Comparison of ENCODE assay signal across 31 cellular contexts in genomic region chr3:5616873-5617272, GRCh38.
"Had no signal": no experiment of that assay in that cellular context is flagged by ENCODE, and none has a peak within 500 bp of the region (broad histone marks: within the 10 kb centered on the region; RNA-seq: fewer than 3 reads in every experiment).

No MANE protein-coding gene starts in this region.

- H3K36me3 ChIP-seq: ascending aorta, brain microvascular endothelial cell, left lung, lower lobe of right lung, pancreas, prostate gland, thoracic aorta, upper lobe of left lung had no signal

- DNase-seq: activated CD4-positive, alpha-beta T cell treated with anti-CD3 and anti-CD28 coated beads for 4 hours; activated CD4-positive, alpha-beta T cell treated with anti-CD3 and anti-CD28 coated beads, Interleukin-2, amount 50 U/mL, for 4 hours; activated effector memory CD4-positive, alpha-beta T cell treated with anti-CD3 and anti-CD28 coated beads, Interleukin-2, amount 50 U/mL, for 16 hours; activated naive CD4-positive, alpha-beta T cell treated with anti-CD3 and anti-CD28 coated beads for 36 hours; activated naive CD8-positive, alpha-beta T cell treated with anti-CD3 and anti-CD28 coated beads, Interleukin-2, amount 10 ng/mL, durations not matched to agents 7 days and 5 days; brain microvascular endothelial cell; dorsolateral prefrontal cortex; effector memory CD4-positive, alpha-beta T cell; kidney glomerular epithelial cell; left lung; lower lobe of right lung; mesenchymal stem cell; naive thymus-derived CD8-positive, alpha-beta T cell; nucleus accumbens; pancreas; retina; stimulated activated CD4-positive, alpha-beta T cell treated with anti-CD3 and anti-CD28 coated beads, Interleukin-12 subunit alpha, Interleukin-12 subunit beta, amount 100 ng/mL, for 4 hours; stimulated activated CD4-positive, alpha-beta T cell treated with anti-CD3 and anti-CD28 coated beads, Interleukin-4, amount 100 ng/mL, for 1 hour; upper lobe of left lung had no signal

- H3K4me3 ChIP-seq: ascending aorta, coronary artery, dorsolateral prefrontal cortex, left lung, lower lobe of right lung, pancreas, prostate gland, skin epidermis, thoracic aorta, upper lobe of left lung had no signal

- H3K4me1 ChIP-seq: ascending aorta, left lung, lower lobe of right lung, pancreas, prostate gland, upper lobe of left lung had no signal

- H3K27ac Mint-ChIP-seq: activated naive CD4-positive, alpha-beta T cell treated with anti-CD3 and anti-CD28 coated beads for 36 hours; activated naive CD8-positive, alpha-beta T cell treated with anti-CD3 and anti-CD28 coated beads, Interleukin-2, amount 10 ng/mL, durations not matched to agents 7 days and 5 days; activated T-helper 1 cell treated with anti-CD3 and anti-CD28 coated beads, Interleukin-12 subunit alpha, Interleukin-12 subunit beta, Interleukin-2, Interleukin-4 antibody, amounts not matched to agents 30 ng/mL and 10 ng/mL and 1 ng/mL, durations not matched to agents 14 hours and 24 hours and 36 hours; naive thymus-derived CD8-positive, alpha-beta T cell; stimulated activated naive CD8-positive, alpha-beta T cell treated with anti-CD3 and anti-CD28 coated beads, Interleukin-15, Interleukin-2, amounts not matched to agents 100 ng/mL and 50 ng/mL, for 24 hours had no signal

- ATAC-seq: left lung; lower lobe of right lung; naive thymus-derived CD8-positive, alpha-beta T cell; pancreas; sciatic nerve had no signal

- FAIRE-seq: frontal cortex, pancreas, TTC549 had no signal

- H3K4me3 Mint-ChIP-seq: activated naive CD4-positive, alpha-beta T cell treated with anti-CD3 and anti-CD28 coated beads for 36 hours; activated naive CD8-positive, alpha-beta T cell treated with anti-CD3 and anti-CD28 coated beads, Interleukin-2, amount 10 ng/mL, durations not matched to agents 7 days and 5 days; activated T-helper 1 cell treated with anti-CD3 and anti-CD28 coated beads, Interleukin-12 subunit alpha, Interleukin-12 subunit beta, Interleukin-2, Interleukin-4 antibody, amounts not matched to agents 30 ng/mL and 10 ng/mL and 1 ng/mL, durations not matched to agents 14 hours and 24 hours and 36 hours; naive thymus-derived CD8-positive, alpha-beta T cell; neural crest cell; stimulated activated naive CD8-positive, alpha-beta T cell treated with anti-CD3 and anti-CD28 coated beads, Interleukin-15, Interleukin-2, amounts not matched to agents 100 ng/mL and 50 ng/mL, for 24 hours had no signal

- H3K27ac ChIP-seq: ascending aorta, brain microvascular endothelial cell, coronary artery, dorsolateral prefrontal cortex, left lung, lower lobe of right lung, pancreas, prostate gland, skin epidermis, thoracic aorta, upper lobe of left lung, VCaP had no signal

- H3K9me3 ChIP-seq: ascending aorta, lower lobe of right lung, pancreas, prostate gland, thoracic aorta, upper lobe of left lung had no signal

- H3K9me3 Mint-ChIP-seq: activated naive CD4-positive, alpha-beta T cell treated with anti-CD3 and anti-CD28 coated beads for 36 hours; activated naive CD8-positive, alpha-beta T cell treated with anti-CD3 and anti-CD28 coated beads, Interleukin-2, amount 10 ng/mL, durations not matched to agents 7 days and 5 days; activated T-helper 1 cell treated with anti-CD3 and anti-CD28 coated beads, Interleukin-12 subunit alpha, Interleukin-12 subunit beta, Interleukin-2, Interleukin-4 antibody, amounts not matched to agents 30 ng/mL and 10 ng/mL and 1 ng/mL, durations not matched to agents 14 hours and 24 hours and 36 hours had no signal

- H3K27me3 Mint-ChIP-seq: activated naive CD8-positive, alpha-beta T cell treated with anti-CD3 and anti-CD28 coated beads, Interleukin-2, amount 10 ng/mL, durations not matched to agents 7 days and 5 days; stimulated activated naive CD8-positive, alpha-beta T cell treated with anti-CD3 and anti-CD28 coated beads, Interleukin-15, Interleukin-2, amounts not matched to agents 100 ng/mL and 50 ng/mL, for 24 hours had no signal

- H3K36me3 Mint-ChIP-seq: activated naive CD8-positive, alpha-beta T cell treated with anti-CD3 and anti-CD28 coated beads, Interleukin-2, amount 10 ng/mL, durations not matched to agents 7 days and 5 days; naive thymus-derived CD8-positive, alpha-beta T cell had no signal

- H3K27me3 ChIP-seq: ascending aorta, brain microvascular endothelial cell, dorsolateral prefrontal cortex, left lung, pancreas, upper lobe of left lung had no signal

- H3K4me1 Mint-ChIP-seq: activated naive CD8-positive, alpha-beta T cell treated with anti-CD3 and anti-CD28 coated beads, Interleukin-2, amount 10 ng/mL, durations not matched to agents 7 days and 5 days; naive thymus-derived CD8-positive, alpha-beta T cell; neural crest cell had no signal
